In genomic region chr3:53067571-53067970, GRCh38 we compare ENCODE assay signal across 23 cellular contexts. TPM values are rescaled to one million over a fixed set of nuclear protein-coding genes. Genes with fewer than 3 reads are reported as not detected.
DNase-seq lines count a peak whose midpoint lies in the region; ATAC-seq, FAIRE-seq and TF ChIP-seq lines count a peak whose summit lies in the region.
"Had no signal": no experiment of that assay in that cellular context is flagged by ENCODE, and none has a peak within 500 bp of the region (broad histone marks: within the 10 kb centered on the region; RNA-seq: fewer than 3 reads in every experiment).

No MANE protein-coding gene starts in this region.

- TF ChIP-seq CTCF in HEK293 (tag by site-specific recombination; IDR thresholded peaks at IDR 0.05) = no peak
- TF ChIP-seq CTCF in K562 (IDR thresholded peaks at IDR 0.05 in 2 of 3, conservative IDR thresholded peaks at IDR 0.05 in 1 of 3; ENCODE audit: insufficient read depth in 2 of 3, low read depth in 1 of 3, low read length in 3 of 3) = no peak

- peaks cover 4 to 5% of the 10 kb centered on the region in 2 donors for H3K4me1 Mint-ChIP-seq in effector memory CD8-positive, alpha-beta T cell (ENCODE audit: low read depth in 2 of 2)

- H3K27ac ChIP-seq in BLaER1 treated with 17β-estradiol and CSF1 and Interleukin-3, amounts not matched to agents 10 nM and 100 nM = no peak overlapping the region
- H3K27ac ChIP-seq in HEK293 (ENCODE audit: extremely low read depth, low read depth, low read length) (no peak overlapping the region), K562 (ENCODE audit: extremely low read depth, low read depth, low read length) (no peak overlapping the region)
- H3K27ac ChIP-seq: SK-N-MC had no signal

- TF ChIP-seq EP300 in K562 (IDR thresholded peaks at IDR 0.05; ENCODE audit: low read length) = no peak

- ATAC-seq in K562 (peak; percentile 50), GM18511 (IDR thresholded peaks at IDR 0.05; ENCODE audit: unreplicated experiment) (no peak)
- no peak for ATAC-seq in effector memory CD8-positive, alpha-beta T cell (replicated peaks)

- BruUV-seq in K562 (replicated peaks; lab: Mats Ljungman, UMichigan) = no TSS peak

- no peak overlapping the region for H3K27ac Mint-ChIP-seq in effector memory CD8-positive, alpha-beta T cell

- H3K4me3 ChIP-seq in BLaER1 treated with 17β-estradiol and CSF1 and Interleukin-3, amounts not matched to agents 10 nM and 100 nM = no peak overlapping the region
- H3K4me3 ChIP-seq in HEK293 (ENCODE audit: low read depth, low read length) (no peak overlapping the region), K562 (no peak overlapping the region)
- H3K4me3 ChIP-seq: SK-N-MC had no signal

- peak overlapping the region in 9 of 11 experiments; percentile 1 to 62 (median 38); a peak in 14 of 22 replicates for H3K4me2 ChIP-seq in BLaER1 treated with 17β-estradiol and CSF1 and Interleukin-3, amounts not matched to agents 10 nM and 100 nM
- H3K4me2 ChIP-seq in K562 (ENCODE audit: insufficient read depth, low read length) = no peak overlapping the region; the same call in 1 of the 2 replicates

- no peak overlapping the region for H3K9ac ChIP-seq in BLaER1 treated with 17β-estradiol and CSF1 and Interleukin-3, amounts not matched to agents 10 nM and 100 nM
- no peak overlapping the region for H3K9ac ChIP-seq in K562 (ENCODE audit: insufficient read depth in 1 of 2, low read depth in 2 of 2, low read length in 2 of 2)

- intact Hi-C loops in K562 (cut with micrococcal nuclease) = no loop called here

- in situ Hi-C loops in K562 (cut with MboI) = no loop called here

- CTCF ChIA-PET in HEK293 (lab: Yijun Ruan, JAX) = no interaction called here
- CTCF ChIA-PET in K562 (lab: Yijun Ruan, JAX; ENCODE audit: low intra/inter-chr PET ratio) = no interaction called here

- no peak overlapping the region for H3K4me3 Mint-ChIP-seq in effector memory CD8-positive, alpha-beta T cell

- no peaks in the 10 kb centered on the region for H3K27me3 ChIP-seq in BLaER1 treated with 17β-estradiol and CSF1 and Interleukin-3, amounts not matched to agents 10 nM and 100 nM
- H3K27me3 ChIP-seq in K562 (ENCODE audit: control insufficient read depth in 2 of 2, insufficient read depth in 2 of 2, low read length in 2 of 2) = no peaks in the 10 kb centered on the region

- 0% methylated on average over 2 of the region's 3 CpGs for WGBS in K562 (ENCODE audit: insufficient coverage, low coverage, missing lambda C conversion rate)

- H3K36me3 ChIP-seq in BLaER1 treated with 17β-estradiol and CSF1 and Interleukin-3, amounts not matched to agents 10 nM and 100 nM = no peaks in the 10 kb centered on the region
- H3K36me3 ChIP-seq in HEK293 (ENCODE audit: control insufficient read depth in 2 of 2, insufficient read depth in 1 of 2, low read length in 2 of 2) (no peaks in the 10 kb centered on the region), K562 (ENCODE audit: control insufficient read depth, insufficient read depth, low read length) (no peaks in the 10 kb centered on the region)

- peak overlapping the region; percentile 40; the same call in 1 of the 2 replicates for H2AFZ ChIP-seq in K562 (ENCODE audit: low read depth, low read length)

- no peaks in the 10 kb centered on the region for H3K36me3 Mint-ChIP-seq in effector memory CD8-positive, alpha-beta T cell (ENCODE audit: insufficient read depth)
- H3K36me3 Mint-ChIP-seq: CD4-positive, CD25-positive, alpha-beta regulatory T cell had no signal

- POLR2A ChIA-PET in HEK293 (lab: Yijun Ruan, JAX) = no interaction called here
- POLR2A ChIA-PET in K562 (lab: Yijun Ruan, JAX) = no interaction called here

- TF ChIP-seq RAD21 in K562 (CRISPR knock-in tag; conservative IDR thresholded peaks at IDR 0.05 in 1 of 2, IDR thresholded peaks at IDR 0.05 in 1 of 2) = no peak

- no peak for FAIRE-seq in K562 (lab: Jason Lieb, UNC)
- FAIRE-seq: GM12892, GM18507 had no signal

- no peaks in the 10 kb centered on the region for H3K79me2 ChIP-seq in K562 (ENCODE audit: control insufficient read depth, insufficient read depth, low read length)

- H3K9me1 ChIP-seq in K562 (ENCODE audit: control insufficient read depth, insufficient read depth, low read length) = no peaks in the 10 kb centered on the region

- no peaks in the 10 kb centered on the region for H3K9me3 Mint-ChIP-seq in effector memory CD8-positive, alpha-beta T cell

- no peak for TF ChIP-seq POLR2A in K562 (conservative IDR thresholded peaks at IDR 0.05)

- no peaks in the 10 kb centered on the region for H4K20me1 ChIP-seq in BLaER1 treated with 17β-estradiol and CSF1 and Interleukin-3, amounts not matched to agents 10 nM and 100 nM
- H4K20me1 ChIP-seq in K562 (replicated peaks; ENCODE audit: control insufficient read depth, insufficient read depth, low read length) = no peaks in the 10 kb centered on the region

- DNase-seq in K562 (ENCODE audit: extremely low read depth in 1 of 4, low spot score in 3 of 4) = no peak
- peak; percentile 23 for DNase-seq in myocyte (ENCODE audit: low read depth)
- DNase-seq in cerebellum (ENCODE audit: low spot score) = no peak
- DNase-seq in effector memory CD8-positive, alpha-beta T cell = no peak
- DNase-seq in HK-2 (ENCODE audit: unreplicated experiment) = no peak
- DNase-seq: ACHN; AML-193; CD4-positive, CD25-positive, alpha-beta regulatory T cell; COR-L47; GOT3; KG1; MV-4-11; NCI-H1417; NCI-H1930; NCI-H2171; NCI-H446 treated with DMSO at 0.1 percent for 48 hours; Right ventricle myocardium superior had no signal

- H3K27me3 Mint-ChIP-seq in effector memory CD8-positive, alpha-beta T cell = peaks cover 10 to 11% of the 10 kb centered on the region in 2 donors

- H3K9me3 ChIP-seq in BLaER1 treated with 17β-estradiol and CSF1 and Interleukin-3, amounts not matched to agents 10 nM and 100 nM (replicated peaks in 1 of 11) = no peaks in the 10 kb centered on the region
- H3K9me3 ChIP-seq in HEK293 (ENCODE audit: control insufficient read depth, insufficient read depth, low read depth, low read length) (no peaks in the 10 kb centered on the region), K562 (replicated peaks; ENCODE audit: control insufficient read depth, insufficient read depth, low read depth, low read length) (no peaks in the 10 kb centered on the region)

- H3K4me1 ChIP-seq in BLaER1 treated with 17β-estradiol and CSF1 and Interleukin-3, amounts not matched to agents 10 nM and 100 nM = peaks cover 10 to 46% (median 31%) of the 10 kb centered on the region in 10 experiments
- H3K4me1 ChIP-seq in HEK293 (ENCODE audit: control insufficient read depth, insufficient read depth, low read length) = 0 out of 2 replicates have a peak, but pooled peaks cover 2% of the 10 kb centered on the region
- H3K4me1 ChIP-seq in K562 (replicated peaks in 1 of 2; ENCODE audit: control insufficient read depth in 2 of 2, insufficient read depth in 2 of 2, low read length in 2 of 2) = peaks cover 10 to 13% of the 10 kb centered on the region in 2 experiments; a peak in 4 of 5 replicates

TF ChIP-seq in K562, 482 proteins besides CTCF, POLR2A, EP300 and RAD21 (continues in another document):
- no peak for TF ChIP-seq AFF1 (IDR thresholded peaks at IDR 0.05; ENCODE audit: low read depth in 1 of 2, partially characterized antibody in 2 of 2)
- TF ChIP-seq SRF (CRISPR knock-in tag; IDR thresholded peaks at IDR 0.05) = peak in 1 of 2 experiments; percentile 35; a peak in 1 of 4 replicates

RNA-seq across cellular contexts. Expression of gene SFMBT1, which starts 21.7 kb away (rescaled TPM):
- 9.9 and 14.6 TPM in 2 replicates for total RNA-seq in K562 (2011; cell fraction: chromatin; rRNA removed; ENCODE audit: low replicate concordance)
- 3.7 and 5.5 TPM in 2 replicates for total RNA-seq in K562 (2011; cell fraction: nucleolus; rRNA removed)
- 5.8 and 6.8 TPM in 2 replicates for total RNA-seq in K562 (2011; cell fraction: nucleoplasm; rRNA removed)
- total RNA-seq in K562 (2014; rRNA removed) (3.4 and 7.2 TPM in 2 replicates), K562 (2014; rRNA removed; fragmentation: Illumina TruSeq; extraction: Trizol) (4.9 and 5.2 TPM in 2 replicates), K562 (2015; rRNA removed; fragmentation: Illumina TruSeq; extraction: Trizol) (4.6 and 5.7 TPM in 2 replicates), K562 (2021) (5.9 and 6.6 TPM in 2 replicates), myocyte (4.8 and 8.1 TPM in 2 replicates), cerebellum (26.3 TPM)
- polyA plus RNA-seq in K562 (2011; rRNA removed) (3.7 and 3.8 TPM in 2 replicates), K562 (2014; fragmentation: Illumina TruSeq; extraction: Trizol) (3.2 and 3.3 TPM in 2 replicates), K562 (2014; fragmentation: Nextera tagmentation; extraction: Ambion mirVana) (1 to 10 TPM in 1 of 2 experiments, under 1 TPM in 1; 0.76 to 1.4 TPM), K562 (2014; rRNA removed) (3.6 and 3.9 TPM in 2 replicates)
- 1.4 and 3.6 TPM in 2 replicates for polyA plus RNA-seq in K562 (2011; cell fraction: cytosol; rRNA removed)
- 4.4 and 5.8 TPM in 2 replicates for polyA plus RNA-seq in K562 (2011; cell fraction: nucleus; rRNA removed)
- 3.3 and 3.8 TPM in 2 replicates for polyA plus RNA-seq in K562 (2012)
- polyA minus RNA-seq in K562 (2011; rRNA and poly(A)+ RNA removed) = 11.0 and 11.2 TPM in 2 replicates
- polyA minus RNA-seq in K562 (2011; cell fraction: cytosol; rRNA and poly(A)+ RNA removed) = 4.4 and 7.1 TPM in 2 replicates
- polyA minus RNA-seq in K562 (2011; cell fraction: nucleus; rRNA and poly(A)+ RNA removed) = 4.2 and 7.0 TPM in 2 replicates
- 4.7 TPM for polyA plus RNA-seq in myocyte (2012)
